ENCODE assay signal across 8 cellular contexts in genomic region chr1:53837924-53838653, GRCh38. TPM values are rescaled to one million over a fixed set of nuclear protein-coding genes. Genes with fewer than 3 reads are reported as not detected.
DNase-seq lines count a peak whose midpoint lies in the region; ATAC-seq and TF ChIP-seq lines count a peak whose summit lies in the region.

Gene NDC1 (minus strand): TSS chr1:53838296. CDS start chr1:53838261, 35 bp downstream.

- DNase-seq in GM10248 (ENCODE audit: extremely low spot score) (peak; percentile 88), NCI-H1105 (lab: John Stamatoyannopoulos, UW) (peak; percentile 96), SKM-1 treated with dmso at 0.1 percent for 144 hours (lab: John Stamatoyannopoulos, UW; ENCODE audit: unreplicated experiment) (peak; percentile 96), glomerular endothelial cell (ENCODE audit: extremely low read depth, low read depth, low spot score) (peak; percentile 90), omental fat pad (ENCODE audit: low spot score) (peak; percentile 61), thoracic aorta (ENCODE audit: low spot score) (peak; percentile 70)

- no peaks in the 10 kb centered on the region for H3K27me3 ChIP-seq in thoracic aorta (replicated peaks; ENCODE audit: insufficient read depth)

- H3K27ac Mint-ChIP-seq in activated naive CD8-positive, alpha-beta T cell: peak within 1 kb of the TSS; percentile 98

- H3K4me3 Mint-ChIP-seq in activated naive CD8-positive, alpha-beta T cell: peak within 1 kb of the TSS; percentile 96

- no peaks in the 10 kb centered on the region for H3K27me3 Mint-ChIP-seq in activated naive CD8-positive, alpha-beta T cell

- H3K4me1 ChIP-seq in thoracic aorta (ENCODE audit: control insufficient read depth in 1 of 2, low read depth in 2 of 2): peaks cover 7 to 9% of the 10 kb centered on the region in 2 donors

- H3K36me3 ChIP-seq in thoracic aorta: no peaks in the 10 kb centered on the region

- peaks cover 26% of the 10 kb centered on the region for H3K4me1 Mint-ChIP-seq in activated naive CD8-positive, alpha-beta T cell (ENCODE audit: low read depth)

- no peaks in the 10 kb centered on the region for H3K9me3 Mint-ChIP-seq in activated naive CD8-positive, alpha-beta T cell (ENCODE audit: low read depth)

- H3K36me3 Mint-ChIP-seq in activated naive CD8-positive, alpha-beta T cell: peaks cover 4% of the 10 kb centered on the region

- POLR2A ChIA-PET in GM10248 (lab: Yijun Ruan, JAX): no interaction called here

- H3K4me3 ChIP-seq in thoracic aorta: peak within 1 kb of the TSS; percentile 85

- CTCF ChIA-PET in GM10248 (lab: Yijun Ruan, JAX): interaction anchor here (1.0 to 3.1 kb wide), 8 partner anchors 12 to 121 kb away, joined by 3 to 11 read pairs (median 4); partner anchors contain the start of gene IFT25

- H3K27ac ChIP-seq in thoracic aorta: peak within 1 kb of the TSS; percentile 90 to 97

- TF ChIP-seq CTCF in GM10248 (IDR thresholded peaks at IDR 0.05; ENCODE audit: control extremely low read depth, extremely low read depth, low read depth, missing control alignments): no peak
- no peak for TF ChIP-seq CTCF in omental fat pad (IDR thresholded peaks at IDR 0.05)
- TF ChIP-seq CTCF in thoracic aorta (IDR thresholded peaks at IDR 0.05): no peak

- H3K9me3 ChIP-seq in thoracic aorta: no peaks in the 10 kb centered on the region

- ATAC-seq in HG02623 (IDR thresholded peaks at IDR 0.05; ENCODE audit: unreplicated experiment) (peak; percentile 84), omental fat pad (ENCODE audit: low FRiP score) (peak; percentile 97), thoracic aorta (ENCODE audit: insufficient number of reproducible peaks, low FRiP score, low read depth) (peak; percentile 97)

RNA-seq across cellular contexts. Expression of gene NDC1, which starts in this region (rescaled TPM):
- total RNA-seq in glomerular endothelial cell (10.7 and 15.6 TPM in 2 replicates), omental fat pad (10 to 100 TPM in 3 of 4 donors, 1 to 10 TPM in 1; 9.2 to 16.3 (median 11.8) TPM), thoracic aorta (10 to 100 TPM in 1 of 2 donors, 1 to 10 TPM in 1; 4.2 to 14.6 TPM)

Comparison
In these comparisons a context has a peak if more than half of its experiments do, and no peak if none do; other contexts are left out.
1. Peak in every context shown above with its lines: DNase-seq, ATAC-seq, H3K4me3 ChIP-seq and H3K27ac ChIP-seq.